In the genomic region with DNA sequence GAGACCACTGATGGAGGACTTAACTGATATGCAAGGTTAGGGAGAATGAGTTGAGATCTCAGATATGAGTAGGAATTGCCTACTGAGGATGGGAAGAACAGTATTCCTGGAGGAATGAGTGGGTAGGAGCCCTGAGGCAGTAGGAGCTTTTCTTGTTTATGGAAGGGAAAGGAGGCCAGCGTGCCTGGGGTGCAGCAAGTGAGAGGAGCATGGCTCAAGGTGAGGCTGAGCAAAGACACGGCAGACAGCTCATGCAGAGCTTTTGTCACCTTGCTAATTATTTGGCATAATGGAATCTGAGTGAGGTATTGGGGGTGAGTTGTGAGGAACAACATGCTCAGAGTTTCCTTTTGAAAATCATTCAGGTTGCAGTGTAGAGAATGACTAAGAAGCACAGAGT, we compare ENCODE assay signal across 21 cellular contexts.
"Had no signal": no experiment of that assay in that cellular context is flagged by ENCODE, and none has a peak within 500 bp of the region (broad histone marks: within the 10 kb centered on the region; RNA-seq: fewer than 3 reads in every experiment).

No MANE protein-coding gene starts in this region.

- H3K27me3 ChIP-seq: MG63, SJSA1 had no signal

- H3K9ac ChIP-seq: SK-N-SH had no signal

- H3K36me3 ChIP-seq: MG63, SJSA1 had no signal

- DNase-seq: IMR-90, Karpas-422, KG1, MG63, NCI-H1092 treated with DMSO at 0.1 percent for 48 hours, NCI-H1436, NCI-H187, NCI-H2029, NCI-H2081 treated with DMSO at 0.1 percent for 48 hours, NCI-H2171, NCI-H226, NCI-H446, NCI-H510A, NCI-H524 treated with DMSO at 0.1 percent for 48 hours, NCI-H69, NCI-H774, Right ventricle myocardium superior, RPMI8226, SIG-M5, SK-N-SH had no signal

- H3K27ac ChIP-seq: SJSA1 had no signal

- H3K4me3 ChIP-seq: MG63, SJSA1 had no signal

- H3K9me3 ChIP-seq: MG63, SJSA1, SK-N-SH had no signal
